ENCODE assay signal across 1 cellular context in the genomic region with DNA sequence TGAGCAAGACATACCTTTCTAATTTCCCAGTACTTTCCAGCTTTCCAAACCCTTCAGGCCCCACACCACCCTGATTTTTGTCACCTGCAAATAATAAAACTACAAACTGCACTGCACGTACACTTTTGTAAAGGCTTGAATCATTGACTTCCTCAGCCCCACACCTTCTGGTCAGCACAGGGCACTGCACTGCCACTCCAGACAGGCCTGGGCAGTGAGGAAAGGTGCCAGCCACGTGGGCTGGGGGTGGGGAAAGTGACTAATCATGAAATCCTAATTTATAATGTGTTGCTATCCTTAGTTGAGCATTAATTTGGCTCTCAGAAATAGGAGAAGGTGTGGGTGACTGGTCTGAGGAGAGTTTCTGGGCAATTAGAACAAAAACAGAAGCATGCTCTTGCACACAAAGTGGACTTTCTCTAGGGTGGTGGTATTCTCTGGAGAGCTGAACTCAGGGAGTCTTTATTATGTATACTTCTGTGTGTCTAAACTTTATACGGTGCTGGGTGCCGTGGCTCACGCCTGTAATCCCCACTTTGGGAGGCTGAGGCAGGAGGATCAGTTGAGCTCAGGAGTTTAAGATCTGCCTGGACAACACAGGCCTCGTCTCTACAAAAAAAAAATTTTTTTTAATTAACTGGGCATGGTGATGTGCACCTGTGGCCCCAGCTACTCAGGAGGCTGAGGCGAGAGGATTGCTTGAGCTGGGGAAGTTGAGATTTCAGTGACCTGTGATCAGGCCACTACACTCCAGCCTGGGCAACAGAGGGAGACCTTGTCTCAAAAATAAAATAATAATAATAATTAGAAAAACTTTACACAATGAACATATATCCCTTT.
TF ChIP-seq lines count a peak whose summit lies in the region.

No MANE protein-coding gene starts in this region.

TF ChIP-seq in GM23338, 12 proteins besides CTCF, POLR2A, EP300 and RAD21 (continued from another document):
- TF ChIP-seq CREB1 (CRISPR knock-in tag; IDR thresholded peaks at IDR 0.05; ENCODE audit: low read depth) (no peak), ZNF114 (CRISPR knock-in tag; IDR thresholded peaks at IDR 0.05) (no peak), EZH2 (IDR thresholded peaks at IDR 0.05; ENCODE audit: low read depth, unreplicated experiment) (no peak), JUNB (IDR thresholded peaks at IDR 0.05; ENCODE audit: unreplicated experiment) (no peak)
- TF ChIP-seq, protein P1, sequence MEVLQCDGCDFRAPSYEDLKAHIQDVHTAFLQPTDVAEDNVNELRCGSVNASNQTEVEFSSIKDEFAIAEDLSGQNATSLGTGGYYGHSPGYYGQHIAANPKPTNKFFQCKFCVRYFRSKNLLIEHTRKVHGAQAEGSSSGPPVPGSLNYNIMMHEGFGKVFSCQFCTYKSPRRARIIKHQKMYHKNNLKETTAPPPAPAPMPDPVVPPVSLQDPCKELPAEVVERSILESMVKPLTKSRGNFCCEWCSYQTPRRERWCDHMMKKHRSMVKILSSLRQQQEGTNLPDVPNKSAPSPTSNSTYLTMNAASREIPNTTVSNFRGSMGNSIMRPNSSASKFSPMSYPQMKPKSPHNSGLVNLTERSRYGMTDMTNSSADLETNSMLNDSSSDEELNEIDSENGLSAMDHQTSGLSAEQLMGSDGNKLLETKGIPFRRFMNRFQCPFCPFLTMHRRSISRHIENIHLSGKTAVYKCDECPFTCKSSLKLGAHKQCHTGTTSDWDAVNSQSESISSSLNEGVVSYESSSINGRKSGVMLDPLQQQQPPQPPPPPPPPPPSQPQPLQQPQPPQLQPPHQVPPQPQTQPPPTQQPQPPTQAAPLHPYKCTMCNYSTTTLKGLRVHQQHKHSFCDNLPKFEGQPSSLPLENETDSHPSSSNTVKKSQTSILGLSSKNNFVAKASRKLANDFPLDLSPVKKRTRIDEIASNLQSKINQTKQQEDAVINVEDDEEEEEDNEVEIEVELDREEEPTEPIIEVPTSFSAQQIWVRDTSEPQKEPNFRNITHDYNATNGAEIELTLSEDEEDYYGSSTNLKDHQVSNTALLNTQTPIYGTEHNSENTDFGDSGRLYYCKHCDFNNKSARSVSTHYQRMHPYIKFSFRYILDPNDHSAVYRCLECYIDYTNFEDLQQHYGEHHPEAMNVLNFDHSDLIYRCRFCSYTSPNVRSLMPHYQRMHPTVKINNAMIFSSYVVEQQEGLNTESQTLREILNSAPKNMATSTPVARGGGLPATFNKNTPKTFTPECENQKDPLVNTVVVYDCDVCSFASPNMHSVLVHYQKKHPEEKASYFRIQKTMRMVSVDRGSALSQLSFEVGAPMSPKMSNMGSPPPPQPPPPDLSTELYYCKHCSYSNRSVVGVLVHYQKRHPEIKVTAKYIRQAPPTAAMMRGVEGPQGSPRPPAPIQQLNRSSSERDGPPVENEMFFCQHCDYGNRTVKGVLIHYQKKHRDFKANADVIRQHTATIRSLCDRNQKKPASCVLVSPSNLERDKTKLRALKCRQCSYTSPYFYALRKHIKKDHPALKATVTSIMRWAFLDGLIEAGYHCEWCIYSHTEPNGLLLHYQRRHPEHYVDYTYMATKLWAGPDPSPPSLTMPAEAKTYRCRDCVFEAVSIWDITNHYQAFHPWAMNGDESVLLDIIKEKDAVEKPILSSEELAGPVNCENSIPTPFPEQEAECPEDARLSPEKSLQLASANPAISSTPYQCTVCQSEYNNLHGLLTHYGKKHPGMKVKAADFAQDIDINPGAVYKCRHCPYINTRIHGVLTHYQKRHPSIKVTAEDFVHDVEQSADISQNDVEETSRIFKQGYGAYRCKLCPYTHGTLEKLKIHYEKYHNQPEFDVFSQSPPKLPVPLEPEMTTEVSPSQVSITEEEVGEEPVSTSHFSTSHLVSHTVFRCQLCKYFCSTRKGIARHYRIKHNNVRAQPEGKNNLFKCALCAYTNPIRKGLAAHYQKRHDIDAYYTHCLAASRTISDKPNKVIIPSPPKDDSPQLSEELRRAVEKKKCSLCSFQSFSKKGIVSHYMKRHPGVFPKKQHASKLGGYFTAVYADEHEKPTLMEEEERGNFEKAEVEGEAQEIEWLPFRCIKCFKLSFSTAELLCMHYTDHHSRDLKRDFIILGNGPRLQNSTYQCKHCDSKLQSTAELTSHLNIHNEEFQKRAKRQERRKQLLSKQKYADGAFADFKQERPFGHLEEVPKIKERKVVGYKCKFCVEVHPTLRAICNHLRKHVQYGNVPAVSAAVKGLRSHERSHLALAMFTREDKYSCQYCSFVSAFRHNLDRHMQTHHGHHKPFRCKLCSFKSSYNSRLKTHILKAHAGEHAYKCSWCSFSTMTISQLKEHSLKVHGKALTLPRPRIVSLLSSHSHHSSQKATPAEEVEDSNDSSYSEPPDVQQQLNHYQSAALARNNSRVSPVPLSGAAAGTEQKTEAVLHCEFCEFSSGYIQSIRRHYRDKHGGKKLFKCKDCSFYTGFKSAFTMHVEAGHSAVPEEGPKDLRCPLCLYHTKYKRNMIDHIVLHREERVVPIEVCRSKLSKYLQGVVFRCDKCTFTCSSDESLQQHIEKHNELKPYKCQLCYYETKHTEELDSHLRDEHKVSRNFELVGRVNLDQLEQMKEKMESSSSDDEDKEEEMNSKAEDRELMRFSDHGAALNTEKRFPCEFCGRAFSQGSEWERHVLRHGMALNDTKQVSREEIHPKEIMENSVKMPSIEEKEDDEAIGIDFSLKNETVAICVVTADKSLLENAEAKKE (CRISPR knock-in tag; IDR thresholded peaks at IDR 0.05): no peak
